In genomic region chr3:190105876-190106275, GRCh38 we compare ENCODE assay signal across 23 cellular contexts. TPM values are rescaled to one million over a fixed set of nuclear protein-coding genes. Genes with fewer than 3 reads are reported as not detected.
"Had no signal": no experiment of that assay in that cellular context is flagged by ENCODE, and none has a peak within 500 bp of the region (broad histone marks: within the 10 kb centered on the region; RNA-seq: fewer than 3 reads in every experiment).

No MANE protein-coding gene starts in this region.

- H3K9me3 Mint-ChIP-seq: activated CD4-positive, alpha-beta T cell treated with anti-CD3 and anti-CD28 coated beads, Interleukin-2, amount 10 ng/mL, durations not matched to agents 24 days and 14 days; activated CD8-positive, alpha-beta T cell treated with anti-CD3 and anti-CD28 coated beads for 36 hours; activated naive CD8-positive, alpha-beta T cell treated with anti-CD3 and anti-CD28 coated beads, Interleukin-2, amount 10 ng/mL, durations not matched to agents 7 days and 5 days; activated T-helper 17 cell treated with anti-CD3 and anti-CD28 coated beads, Interleukin-2, amount 50 U/mL, for 72 hours; naive B cell; neural progenitor cell had no signal

- H2AFZ ChIP-seq: neural progenitor cell had no signal

- H3K4me2 ChIP-seq: neural progenitor cell had no signal

- H3K27me3 ChIP-seq: brain microvascular endothelial cell, neural progenitor cell, right atrium auricular region, tibial artery had no signal

- H3K9ac ChIP-seq: neural progenitor cell had no signal

- H3K4me3 Mint-ChIP-seq: activated CD4-positive, alpha-beta T cell treated with anti-CD3 and anti-CD28 coated beads, Interleukin-2, amount 10 ng/mL, durations not matched to agents 24 days and 14 days; activated CD8-positive, alpha-beta T cell treated with anti-CD3 and anti-CD28 coated beads for 36 hours; activated naive CD8-positive, alpha-beta T cell treated with anti-CD3 and anti-CD28 coated beads, Interleukin-2, amount 10 ng/mL, durations not matched to agents 7 days and 5 days; activated T-helper 17 cell treated with anti-CD3 and anti-CD28 coated beads, Interleukin-2, amount 50 U/mL, for 72 hours; naive B cell; neural progenitor cell had no signal

- H3K27ac Mint-ChIP-seq: activated CD4-positive, alpha-beta T cell treated with anti-CD3 and anti-CD28 coated beads, Interleukin-2, amount 10 ng/mL, durations not matched to agents 24 days and 14 days; activated CD8-positive, alpha-beta T cell treated with anti-CD3 and anti-CD28 coated beads for 36 hours; activated naive CD8-positive, alpha-beta T cell treated with anti-CD3 and anti-CD28 coated beads, Interleukin-2, amount 10 ng/mL, durations not matched to agents 7 days and 5 days; activated T-helper 17 cell treated with anti-CD3 and anti-CD28 coated beads, Interleukin-2, amount 50 U/mL, for 72 hours; naive B cell; neural progenitor cell had no signal

- H3K9me3 ChIP-seq: mucosa of descending colon, prostate gland, right atrium auricular region, tibial artery had no signal

- H3K36me3 Mint-ChIP-seq: activated naive CD8-positive, alpha-beta T cell treated with anti-CD3 and anti-CD28 coated beads, Interleukin-2, amount 10 ng/mL, durations not matched to agents 7 days and 5 days; naive B cell; neural progenitor cell had no signal

- H3K27ac ChIP-seq: brain microvascular endothelial cell, coronary artery, neural progenitor cell, prostate gland, right atrium auricular region, tibial artery had no signal

- DNase-seq: activated CD4-positive, alpha-beta T cell treated with anti-CD3 and anti-CD28 coated beads, Interleukin-2, amount 10 ng/mL, durations not matched to agents 24 days and 14 days; activated CD8-positive, alpha-beta T cell treated with anti-CD3 and anti-CD28 coated beads for 36 hours; activated naive CD4-positive, alpha-beta T cell; activated naive CD8-positive, alpha-beta T cell treated with anti-CD3 and anti-CD28 coated beads, Interleukin-2, amount 10 ng/mL, durations not matched to agents 7 days and 5 days; activated T-cell treated with anti-CD3 and anti-CD28 coated beads, Interleukin-2, amount 50 U/mL, for 1 hour; anterior cingulate cortex; brain microvascular endothelial cell; foreskin melanocyte; glutamatergic neuron; hippocampal formation; left cardiac atrium; mesenchymal stem cell; mucosa of descending colon; naive B cell; stimulated activated naive CD8-positive, alpha-beta T cell treated with anti-CD3 and anti-CD28 coated beads, Interleukin-15, Interleukin-2, amounts not matched to agents 100 U/mL and 50 U/mL, for 24 hours; substantia nigra; T1000; tibial artery had no signal

- H3K36me3 ChIP-seq: brain microvascular endothelial cell, neural progenitor cell, prostate gland, right atrium auricular region, tibial artery had no signal

- H3K4me1 Mint-ChIP-seq: activated naive CD8-positive, alpha-beta T cell treated with anti-CD3 and anti-CD28 coated beads, Interleukin-2, amount 10 ng/mL, durations not matched to agents 7 days and 5 days; activated T-helper 17 cell treated with anti-CD3 and anti-CD28 coated beads, Interleukin-2, amount 50 U/mL, for 72 hours; naive B cell had no signal

- ATAC-seq: activated CD8-positive, alpha-beta T cell treated with anti-CD3 and anti-CD28 coated beads for 36 hours; activated T-helper 17 cell treated with anti-CD3 and anti-CD28 coated beads, Interleukin-2, amount 50 U/mL, for 72 hours; left cardiac atrium; mucosa of descending colon; stimulated activated naive CD8-positive, alpha-beta T cell treated with anti-CD3 and anti-CD28 coated beads, Interleukin-15, Interleukin-2, amounts not matched to agents 100 U/mL and 50 U/mL, for 24 hours had no signal

- H3K4me1 ChIP-seq: prostate gland, right atrium auricular region had no signal

- H3K4me3 ChIP-seq: coronary artery, mucosa of descending colon, neural progenitor cell, prostate gland, right atrium auricular region, tibial artery had no signal

RNA-seq across cellular contexts. Expression of gene P3H2, which starts 14.8 kb away (rescaled TPM):
- total RNA-seq: activated CD4-positive, alpha-beta T cell treated with anti-CD3 and anti-CD28 coated beads, Interleukin-2, amount 10 ng/mL, durations not matched to agents 24 days and 14 days; activated CD8-positive, alpha-beta T cell treated with anti-CD3 and anti-CD28 coated beads for 36 hours; activated naive CD8-positive, alpha-beta T cell treated with anti-CD3 and anti-CD28 coated beads, Interleukin-2, amount 10 ng/mL, durations not matched to agents 7 days and 5 days; activated T-helper 17 cell treated with anti-CD3 and anti-CD28 coated beads, Interleukin-2, amount 50 U/mL, for 72 hours had no signal
